In the genomic region with DNA sequence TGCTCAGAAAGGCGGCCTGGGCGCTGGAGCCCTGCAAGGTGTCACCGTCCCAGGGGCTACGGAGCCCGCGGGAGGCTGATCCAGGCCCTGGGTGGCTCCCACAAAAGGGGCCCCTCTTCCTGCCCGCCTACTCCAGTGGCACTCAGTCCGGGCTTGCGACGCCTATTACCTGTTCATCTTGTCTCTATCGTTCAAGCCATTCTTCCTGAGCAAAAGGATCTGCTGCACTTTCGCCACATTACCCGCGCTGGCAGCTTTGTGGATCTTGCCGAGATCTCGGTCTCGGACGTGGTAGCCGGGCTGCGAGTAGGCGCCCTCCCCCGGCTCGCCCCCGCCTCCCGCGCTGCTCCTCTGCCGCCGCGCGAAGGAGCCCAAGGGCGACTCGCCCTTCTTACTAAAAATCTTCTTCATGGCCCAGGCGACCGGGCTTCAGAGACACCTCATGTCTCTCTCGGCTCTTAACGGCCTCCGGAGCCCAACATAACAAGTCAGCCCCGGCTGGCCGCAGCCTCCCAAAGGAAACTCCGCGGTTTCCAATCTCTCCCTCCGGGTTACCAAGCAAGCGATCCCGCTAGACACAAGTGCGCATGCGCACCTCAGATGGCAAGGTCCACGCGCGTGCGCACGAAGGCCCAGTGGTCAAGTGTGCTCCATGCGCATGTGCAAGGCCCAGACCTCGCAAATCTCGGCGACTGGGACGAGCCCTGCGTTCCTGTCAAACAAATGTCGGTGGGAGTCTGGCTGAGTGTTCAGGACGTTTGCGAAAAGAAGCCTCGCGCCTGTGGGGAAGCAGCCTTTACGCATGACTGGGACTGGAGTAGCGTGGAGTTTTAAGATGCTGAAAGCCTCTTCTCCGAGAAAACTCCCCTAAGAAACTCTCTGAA, we compare ENCODE assay signal across 8 cellular contexts. TPM values are rescaled to one million over a fixed set of nuclear protein-coding genes. Genes with fewer than 3 reads are reported as not detected.
DNase-seq lines count a peak whose midpoint lies in the region; ATAC-seq and TF ChIP-seq lines count a peak whose summit lies in the region.

A gene (minus strand): TSS at position 579 of the 884 bp plus-strand sequence. CDS start 168 bp downstream, at position 411.

- H3K9ac ChIP-seq in iPS-20b (ENCODE audit: low read depth, low read length) (peak within 1 kb of the TSS; percentile 89), skeletal muscle tissue (ENCODE audit: low read depth in 1 of 3, low read length in 3 of 3) (peak within 1 kb of the TSS; percentile 80 to 86 (median 86))

- in situ Hi-C loops in ACHN (cut with HindIII; ENCODE audit: low pct_ligation_motif_present, low pct_unique_long_range_greater_than_20kb, low sequenced_read_pairs), result no loop called here

- no peaks in the 10 kb centered on the region for H3K9me3 ChIP-seq in breast epithelium
- no peaks in the 10 kb centered on the region for H3K9me3 ChIP-seq in iPS-20b (ENCODE audit: insufficient read depth, low read depth, low read length)
- H3K9me3 ChIP-seq in skeletal muscle tissue (ENCODE audit: control insufficient read depth in 3 of 3, low read length in 3 of 3), result no peaks in the 10 kb centered on the region

- H3K36me3 ChIP-seq in breast epithelium (no peaks in the 10 kb centered on the region), iPS-20b (ENCODE audit: insufficient read depth, low read depth, low read length) (no peaks in the 10 kb centered on the region), skeletal muscle tissue (ENCODE audit: control insufficient read depth in 3 of 3, insufficient read depth in 3 of 3, low read length in 3 of 3) (peaks cover 0 to 4% (median 3%) of the 10 kb centered on the region in 3 donors)

- H3K4me1 ChIP-seq in breast epithelium (no peaks in the 10 kb centered on the region), iPS-20b (ENCODE audit: insufficient read depth, low read length) (no peaks in the 10 kb centered on the region), skeletal muscle tissue (ENCODE audit: control insufficient read depth in 3 of 3, insufficient read depth in 3 of 3, low read length in 3 of 3) (peaks cover 9 to 21% (median 15%) of the 10 kb centered on the region in 3 donors)

- peak; percentile 95 for DNase-seq in ACHN
- peak; percentile 93 for DNase-seq in NCI-H2171 treated with DMSO at 0.1 percent for 48 hours (lab: John Stamatoyannopoulos, UW)
- DNase-seq in breast epithelium (ENCODE audit: low spot score in 2 of 2), result peak; percentile 94 to 96

- H3K27ac ChIP-seq in VCaP, result peak within 1 kb of the TSS; percentile 88
- peak within 1 kb of the TSS; percentile 90 to 94 for H3K27ac ChIP-seq in breast epithelium
- no peak within 1 kb of the TSS for H3K27ac ChIP-seq in iPS-20b (ENCODE audit: low read length)
- peak within 1 kb of the TSS; percentile 89 for H3K27ac ChIP-seq in skeletal muscle tissue (ENCODE audit: low read depth, low read length)

- H3K27me3 ChIP-seq in breast epithelium (no peaks in the 10 kb centered on the region), iPS-20b (ENCODE audit: insufficient read depth, low read length) (no peaks in the 10 kb centered on the region), skeletal muscle tissue (ENCODE audit: control insufficient read depth in 3 of 3, insufficient read depth in 3 of 3, low read length in 3 of 3) (no peaks in the 10 kb centered on the region)

- ATAC-seq in GM18868 (IDR thresholded peaks at IDR 0.05; ENCODE audit: unreplicated experiment) (peak; percentile 85), HG03103 (IDR thresholded peaks at IDR 0.05; ENCODE audit: low read depth, unreplicated experiment) (peak; percentile 74)

- intact Hi-C loops in breast epithelium (cut with DNase I; ENCODE audit: low total_unique reads), result no loop called here

- H3K4me3 ChIP-seq in breast epithelium, result peak within 1 kb of the TSS; percentile 68 to 92 (median 69)
- H3K4me3 ChIP-seq in iPS-20b (ENCODE audit: low read length), result peak within 1 kb of the TSS; percentile 90
- H3K4me3 ChIP-seq in skeletal muscle tissue (ENCODE audit: low read length in 3 of 3), result peak within 1 kb of the TSS; percentile 83 to 96 (median 88)

- 0 out of 2 replicates have a peak, but pooled peaks have one; percentile 6 for TF ChIP-seq CTCF in VCaP (conservative IDR thresholded peaks at IDR 0.05)
- no peak for TF ChIP-seq CTCF in breast epithelium (IDR thresholded peaks at IDR 0.05)

- no peak for TF ChIP-seq POLR2A in breast epithelium (IDR thresholded peaks at IDR 0.05)

RNA-seq across cellular contexts. Expression of the gene that starts here (rescaled TPM):
- total RNA-seq in breast epithelium (10 to 100 TPM in 2 of 3 donors, 1 to 10 TPM in 1; 8.3 to 14.6 (median 13.4) TPM), skeletal muscle tissue (13.6 TPM)
